In the genomic region with DNA sequence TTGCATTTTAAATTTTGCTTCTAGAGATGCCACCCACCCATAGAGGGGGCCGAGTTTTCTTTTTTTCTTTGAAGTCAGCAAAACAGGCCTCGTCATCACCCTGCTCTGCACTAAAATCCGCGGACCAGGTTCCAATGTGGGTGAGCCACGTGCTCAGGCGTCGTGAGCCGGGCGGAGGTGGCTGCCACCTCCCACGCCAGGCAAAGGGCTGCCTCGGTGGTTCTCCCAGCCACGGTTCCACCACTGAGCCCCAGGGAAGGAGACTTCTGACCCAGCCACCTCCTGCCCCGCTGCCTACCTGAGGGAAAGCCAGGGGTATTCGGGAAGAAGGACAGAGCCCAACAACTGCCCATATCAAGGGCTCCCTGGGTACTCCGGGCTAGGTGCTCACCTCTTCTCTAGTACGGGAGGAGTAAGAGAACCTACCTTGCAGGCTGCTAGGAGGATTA, we compare ENCODE assay signal across 21 cellular contexts.
"Had no signal": no experiment of that assay in that cellular context is flagged by ENCODE, and none has a peak within 500 bp of the region (broad histone marks: within the 10 kb centered on the region; RNA-seq: fewer than 3 reads in every experiment).

No MANE protein-coding gene starts in this region.

- DNase-seq: activated CD4-positive, alpha-beta T cell treated with anti-CD3 and anti-CD28 coated beads, Interleukin-2, amount 50 U/mL, for 48 hours; activated CD8-positive, alpha-beta memory T cell treated with anti-CD3 and anti-CD28 coated beads, Interleukin-2, amount 50 U/mL, for 48 hours; activated naive CD4-positive, alpha-beta T cell treated with Interleukin-2 at 50 U/mL for 16 hours; activated naive CD8-positive, alpha-beta T cell treated with anti-CD3 and anti-CD28 coated beads for 36 hours; activated T-cell treated with anti-CD3 and anti-CD28 coated beads, Interleukin-2, amount 50 U/mL, for 4 hours; dermis blood vessel endothelial cell; effector CD8-positive, alpha-beta T cell; erythroblast; foreskin melanocyte; hypothalamus; retina; sigmoid colon; stimulated activated CD4-positive, alpha-beta T cell treated with anti-CD3 and anti-CD28 coated beads, Interleukin-15, amount 100 ng/mL, for 24 hours; stimulated activated CD8-positive, alpha-beta memory T cell treated with anti-CD3 and anti-CD28 coated beads, Interleukin-4, amount 100 ng/mL, for 48 hours; stimulated activated naive B cell treated with anti-CD40 and anti-IgM and Interleukin-4, amounts not matched to agents 10 μg/mL and 1 μg/mL and 100 μg/mL, for 72 hours; T1000; testis had no signal

- H3K4me2 ChIP-seq: smooth muscle cell had no signal

- H3K36me3 ChIP-seq: sigmoid colon, upper lobe of left lung had no signal

- H3K9me3 ChIP-seq: sigmoid colon, testis, upper lobe of left lung had no signal

- H3K27ac ChIP-seq: testis, upper lobe of left lung had no signal

- H3K4me3 ChIP-seq: sigmoid colon, smooth muscle cell, testis, upper lobe of left lung had no signal

- ATAC-seq: activated T-cell treated with anti-CD3 and anti-CD28 coated beads, Interleukin-2, amount 50 U/mL, for 4 hours; natural killer cell treated with Interleukin-12 subunit alpha and Interleukin-12 subunit beta and Interleukin-15 and Interleukin-18, amount 100 ng/mL, for 72 hours; stimulated activated naive B cell treated with anti-CD40 and anti-IgM and Interleukin-4, amounts not matched to agents 10 μg/mL and 1 μg/mL and 100 μg/mL, for 72 hours; WTC11 had no signal

- H3K4me1 ChIP-seq: upper lobe of left lung had no signal

- H3K27me3 ChIP-seq: sigmoid colon, testis, upper lobe of left lung had no signal
